Comparison of ENCODE assay signal across 22 cellular contexts in genomic region chr5:135008556-135008955, GRCh38. TPM values are rescaled to one million over a fixed set of nuclear protein-coding genes. Genes with fewer than 3 reads are reported as not detected.
"Had no signal": no experiment of that assay in that cellular context is flagged by ENCODE, and none has a peak within 500 bp of the region (broad histone marks: within the 10 kb centered on the region; RNA-seq: fewer than 3 reads in every experiment).

No MANE protein-coding gene starts in this region.

- H3K9me3 Mint-ChIP-seq: activated CD8-positive, alpha-beta T cell treated with anti-CD3 and anti-CD28 coated beads for 36 hours; activated naive CD8-positive, alpha-beta T cell treated with anti-CD3 and anti-CD28 coated beads, Interleukin-2, amount 10 ng/mL, durations not matched to agents 7 days and 5 days; activated T-cell treated with anti-CD3 and anti-CD28 coated beads, Interleukin-2, amount 50 U/mL, for 72 hours; T-helper 1 cell treated with Interleukin-12 subunit alpha and Interleukin-12 subunit beta and Interleukin-4 antibody, amounts not matched to agents 30 μg/mL and 1 μg/mL, for 36 hours had no signal

- H3K4me1 ChIP-seq: adrenal gland, Peyer's patch, SJCRH30 had no signal

- H3K36me3 ChIP-seq: adrenal gland, Peyer's patch, SJCRH30 had no signal

- ATAC-seq: activated CD4-positive, CD25-positive, alpha-beta regulatory T cell treated with anti-CD3 and anti-CD28 coated beads, Interleukin-2, amount 50 U/mL, for 24 hours; activated CD8-positive, alpha-beta T cell treated with anti-CD3 and anti-CD28 coated beads for 36 hours; activated T-cell treated with anti-CD3 and anti-CD28 coated beads, Interleukin-2, amount 50 U/mL, for 72 hours had no signal

- H3K4me1 Mint-ChIP-seq: activated naive CD8-positive, alpha-beta T cell treated with anti-CD3 and anti-CD28 coated beads, Interleukin-2, amount 10 ng/mL, durations not matched to agents 7 days and 5 days had no signal

- H3K4me3 Mint-ChIP-seq: activated CD8-positive, alpha-beta T cell treated with anti-CD3 and anti-CD28 coated beads for 36 hours; activated naive CD8-positive, alpha-beta T cell treated with anti-CD3 and anti-CD28 coated beads, Interleukin-2, amount 10 ng/mL, durations not matched to agents 7 days and 5 days; activated T-cell treated with anti-CD3 and anti-CD28 coated beads, Interleukin-2, amount 50 U/mL, for 72 hours; T-helper 1 cell treated with Interleukin-12 subunit alpha and Interleukin-12 subunit beta and Interleukin-4 antibody, amounts not matched to agents 30 μg/mL and 1 μg/mL, for 36 hours had no signal

- H3K9me3 ChIP-seq: adrenal gland, Peyer's patch, SJCRH30 had no signal

- DNase-seq: activated CD4-positive, alpha-beta T cell treated with anti-CD3 and anti-CD28 coated beads for 4 hours; activated CD8-positive, alpha-beta memory T cell treated with anti-CD3 and anti-CD28 coated beads, Interleukin-2, amount 50 U/mL, for 4 hours; activated CD8-positive, alpha-beta T cell treated with anti-CD3 and anti-CD28 coated beads for 36 hours; activated naive CD4-positive, alpha-beta T cell treated with anti-CD3 and anti-CD28 coated beads, Interleukin-2, amount 50 U/mL, for 16 hours; activated naive CD8-positive, alpha-beta T cell treated with anti-CD3 and anti-CD28 coated beads, Interleukin-2, amount 10 ng/mL, durations not matched to agents 7 days and 5 days; activated T-cell treated with anti-CD3 and anti-CD28 coated beads, Interleukin-2, amount 50 U/mL, for 72 hours; adrenal gland; anterior cingulate cortex; caudate nucleus; Kasumi-1; NCI-H1048; NCI-H187 treated with DMSO at 0.1 percent for 48 hours; NCI-H2081 treated with DMSO at 0.1 percent for 48 hours; NCI-H446; NCI-H524; Right ventricle myocardium superior; SJCRH30 had no signal

- H3K27ac Mint-ChIP-seq: activated CD8-positive, alpha-beta T cell treated with anti-CD3 and anti-CD28 coated beads for 36 hours; activated naive CD8-positive, alpha-beta T cell treated with anti-CD3 and anti-CD28 coated beads, Interleukin-2, amount 10 ng/mL, durations not matched to agents 7 days and 5 days; activated T-cell treated with anti-CD3 and anti-CD28 coated beads, Interleukin-2, amount 50 U/mL, for 72 hours; T-helper 1 cell treated with Interleukin-12 subunit alpha and Interleukin-12 subunit beta and Interleukin-4 antibody, amounts not matched to agents 30 μg/mL and 1 μg/mL, for 36 hours had no signal

- H3K27me3 Mint-ChIP-seq: activated CD8-positive, alpha-beta T cell treated with anti-CD3 and anti-CD28 coated beads for 36 hours; activated naive CD8-positive, alpha-beta T cell treated with anti-CD3 and anti-CD28 coated beads, Interleukin-2, amount 10 ng/mL, durations not matched to agents 7 days and 5 days had no signal

- H3K27me3 ChIP-seq: adrenal gland, Peyer's patch, SJCRH30 had no signal

- H3K27ac ChIP-seq: adrenal gland, Peyer's patch, RWPE1, SJCRH30 had no signal

- H3K36me3 Mint-ChIP-seq: activated naive CD8-positive, alpha-beta T cell treated with anti-CD3 and anti-CD28 coated beads, Interleukin-2, amount 10 ng/mL, durations not matched to agents 7 days and 5 days had no signal

- H3K4me3 ChIP-seq: adrenal gland, Peyer's patch, SJCRH30 had no signal

RNA-seq across cellular contexts. Expression of gene PITX1, which starts 25.5 kb away (rescaled TPM):
- total RNA-seq: activated naive CD8-positive, alpha-beta T cell treated with anti-CD3 and anti-CD28 coated beads, Interleukin-2, amount 10 ng/mL, durations not matched to agents 7 days and 5 days; Right ventricle myocardium superior had no signal

RNA-seq across cellular contexts. Expression of gene CATSPER3, which starts 40.8 kb away (rescaled TPM):
- total RNA-seq: M059J, SJCRH30 had no signal
